ENCODE assay signal across 1 cellular context in the genomic region with DNA sequence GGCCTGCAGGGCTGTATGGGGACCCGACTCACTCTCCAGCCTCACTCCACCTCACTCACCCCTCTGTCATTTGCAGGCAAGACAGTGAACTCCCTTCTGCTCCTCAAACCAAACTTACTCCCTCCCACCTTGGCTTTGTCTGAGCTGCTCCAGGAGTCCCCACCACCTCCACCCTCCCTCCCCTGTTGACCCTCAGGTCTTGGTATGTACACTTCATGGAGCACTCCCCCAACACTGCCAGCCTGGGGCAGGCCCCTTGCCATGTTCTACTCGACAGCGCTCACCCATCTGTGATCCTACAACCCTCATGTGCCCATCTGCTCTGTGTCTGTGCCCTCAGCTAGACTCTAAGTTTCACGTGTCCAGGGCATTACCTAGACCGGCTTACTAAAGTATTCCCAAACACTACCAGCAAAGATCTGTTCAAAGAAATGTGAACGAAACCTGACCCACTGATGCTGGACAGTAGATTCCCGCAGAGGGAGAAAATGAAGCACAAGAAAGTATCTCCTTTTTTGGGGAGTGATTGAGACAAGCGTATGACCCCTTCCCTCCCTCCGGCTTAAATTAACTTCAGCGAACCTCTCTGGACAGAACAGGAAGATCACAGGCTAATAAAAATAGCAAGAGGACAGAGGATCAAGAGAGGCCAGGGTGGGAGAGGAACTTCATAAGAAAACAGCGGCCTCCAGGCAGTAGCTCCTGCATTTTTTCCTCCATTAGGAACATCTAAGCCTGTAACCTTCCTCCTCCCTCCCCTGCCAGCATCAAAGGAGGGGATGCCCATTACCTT.
TF ChIP-seq lines count a peak whose summit lies in the region.

No MANE protein-coding gene starts in this region.

TF ChIP-seq in H1, 55 proteins besides CTCF, POLR2A, EP300 and RAD21 (continued from another document):
- TF ChIP-seq, protein P1, sequence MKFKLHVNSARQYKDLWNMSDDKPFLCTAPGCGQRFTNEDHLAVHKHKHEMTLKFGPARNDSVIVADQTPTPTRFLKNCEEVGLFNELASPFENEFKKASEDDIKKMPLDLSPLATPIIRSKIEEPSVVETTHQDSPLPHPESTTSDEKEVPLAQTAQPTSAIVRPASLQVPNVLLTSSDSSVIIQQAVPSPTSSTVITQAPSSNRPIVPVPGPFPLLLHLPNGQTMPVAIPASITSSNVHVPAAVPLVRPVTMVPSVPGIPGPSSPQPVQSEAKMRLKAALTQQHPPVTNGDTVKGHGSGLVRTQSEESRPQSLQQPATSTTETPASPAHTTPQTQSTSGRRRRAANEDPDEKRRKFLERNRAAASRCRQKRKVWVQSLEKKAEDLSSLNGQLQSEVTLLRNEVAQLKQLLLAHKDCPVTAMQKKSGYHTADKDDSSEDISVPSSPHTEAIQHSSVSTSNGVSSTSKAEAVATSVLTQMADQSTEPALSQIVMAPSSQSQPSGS (IDR thresholded peaks at IDR 0.05; ENCODE audit: low read length), result no peak
- TF ChIP-seq CREB1 (IDR thresholded peaks at IDR 0.05) (no peak), FOSL1 (IDR thresholded peaks at IDR 0.05; ENCODE audit: insufficient read depth, low read depth, low read length) (no peak), GTF2F1 (IDR thresholded peaks at IDR 0.05; ENCODE audit: borderline replicate concordance, low read depth, low read length) (no peak), POLR2AphosphoS5 (IDR thresholded peaks at IDR 0.05; ENCODE audit: low read depth, low read length) (no peak), EGR1 (IDR thresholded peaks at IDR 0.05; ENCODE audit: borderline replicate concordance, low read depth, low read length) (no peak), SUZ12 (IDR thresholded peaks at IDR 0.05; ENCODE audit: low read length) (no peak), TAF1 (IDR thresholded peaks at IDR 0.05; ENCODE audit: low read depth, low read length) (no peak), KDM4A (IDR thresholded peaks at IDR 0.05; ENCODE audit: low read depth, low read length, severe bottlenecking) (no peak), SP1 (IDR thresholded peaks at IDR 0.05; ENCODE audit: low read depth, low read length) (no peak)
